17 cellular contexts compared by ENCODE assay signal in genomic region chr11:56876621-56877312, GRCh38.
DNase-seq lines count a peak whose midpoint lies in the region; ATAC-seq, FAIRE-seq and TF ChIP-seq lines count a peak whose summit lies in the region.
"Had no signal": no experiment of that assay in that cellular context is flagged by ENCODE, and none has a peak within 500 bp of the region (broad histone marks: within the 10 kb centered on the region; RNA-seq: fewer than 3 reads in every experiment).

No MANE protein-coding gene starts in this region.

- no peaks in the 10 kb centered on the region for H3K9me3 ChIP-seq in GM23248 (ENCODE audit: low read depth)
- no peaks in the 10 kb centered on the region for H3K9me3 ChIP-seq in pancreas
- H3K9me3 ChIP-seq: esophagus squamous epithelium had no signal

- no peak overlapping the region for H3K27ac ChIP-seq in GM23248
- no peak overlapping the region for H3K27ac ChIP-seq in pancreas
- H3K27ac ChIP-seq: VCaP had no signal

- H3K9ac ChIP-seq in GM23248 = no peak overlapping the region

- in situ Hi-C loops in GM23248 (cut with MboI) = no loop called here

- no peaks in the 10 kb centered on the region for H3K9me2 ChIP-seq in GM23248 (ENCODE audit: insufficient read depth)

- H3K4me3 ChIP-seq in GM23248 (no peak overlapping the region), pancreas (no peak overlapping the region)
- H3K4me3 ChIP-seq: esophagus squamous epithelium had no signal

- no peak overlapping the region for H2AFZ ChIP-seq in GM23248

- no peak for FAIRE-seq in pancreas (lab: Jason Lieb, UNC)
- FAIRE-seq: GM19239 had no signal

- no peak for TF ChIP-seq CTCF in pancreas (IDR thresholded peaks at IDR 0.05)
- TF ChIP-seq CTCF in GM10266 (IDR thresholded peaks at IDR 0.05; ENCODE audit: control insufficient read depth, insufficient read depth, low read depth, missing control alignments) = no peak

- DNase-seq in GM23248 (peak; percentile 72), amniotic epithelial cell (ENCODE audit: low read depth) (peak; percentile 2), foreskin melanocyte (peak; percentile 18), pancreas (no peak), SHP77 (lab: John Stamatoyannopoulos, UW) (no peak), NCI-H2081 (lab: John Stamatoyannopoulos, UW) (no peak), GM10266 (ENCODE audit: extremely low spot score) (no peak)
- no peak for DNase-seq in activated CD4-positive, alpha-beta T cell treated with anti-CD3 and anti-CD28 coated beads, Interleukin-2, amount 50 U/mL, for 1 hour
- DNase-seq: activated effector memory CD4-positive, alpha-beta T cell treated with Interleukin-2 at 50 U/mL for 16 hours; amygdala; dermis blood vessel endothelial cell; DMS 273 treated with DMSO at 0.1 percent for 48 hours; esophagus squamous epithelium; NCI-H526 treated with DMSO at 0.1 percent for 48 hours had no signal

- no peaks in the 10 kb centered on the region for H3K27me3 ChIP-seq in GM23248 (replicated peaks; ENCODE audit: insufficient read depth)
- H3K27me3 ChIP-seq in pancreas = no peaks in the 10 kb centered on the region
- H3K27me3 ChIP-seq: esophagus squamous epithelium had no signal

- H3K4me2 ChIP-seq in GM23248 (ENCODE audit: unreplicated experiment) = no peak overlapping the region

- ATAC-seq in pancreas = peak in 3 of 4 donors; percentile 21 to 42 (median 38)
- ATAC-seq: natural killer cell treated with Interleukin-12 subunit alpha and Interleukin-12 subunit beta and Interleukin-15 and Interleukin-18, amount 100 ng/mL, for 72 hours had no signal

- no peaks in the 10 kb centered on the region for H4K20me1 ChIP-seq in GM23248 (ENCODE audit: insufficient read depth)

- H3K4me1 ChIP-seq in GM23248 (ENCODE audit: insufficient read depth) (no peaks in the 10 kb centered on the region), pancreas (no peaks in the 10 kb centered on the region)
- H3K4me1 ChIP-seq: esophagus squamous epithelium had no signal

- intact Hi-C loops in pancreas (cut with DNase I) = no loop called here

- H3K79me2 ChIP-seq in GM23248 (ENCODE audit: insufficient read depth) = no peaks in the 10 kb centered on the region

- H3K36me3 ChIP-seq in GM23248 (ENCODE audit: low read depth) (no peaks in the 10 kb centered on the region), pancreas (no peaks in the 10 kb centered on the region)
- H3K36me3 ChIP-seq: esophagus squamous epithelium had no signal

- WGBS in GM23248 (ENCODE audit: low coverage in 1 of 2, low lambda C conversion rate in 2 of 2, missing lambda C conversion rate in 2 of 2), 2 experiments = 1 to 2% methylated on average over 3 of the region's 3 CpGs
- 74 to 75% methylated on average over 3 of the region's 3 CpGs for WGBS in pancreas, 2 donors

- no peaks in the 10 kb centered on the region for H3F3A ChIP-seq in GM23248 (ENCODE audit: insufficient read depth)

Comparison
In these comparisons a context has a peak if more than half of its experiments do, and no peak if none do; other contexts are left out.
1. DNase-seq: peak in GM23248 (single experiment), amniotic epithelial cell (single experiment) and foreskin melanocyte (single experiment); none in pancreas (0 of 6), SHP77 (0 of 2), NCI-H2081 (0 of 2), activated CD4-positive, alpha-beta T cell treated with anti-CD3 and anti-CD28 coated beads, Interleukin-2, amount 50 U/mL, for 1 hour (single experiment) and GM10266 (single experiment).